10 cellular contexts compared by ENCODE assay signal in genomic region chr18:79519751-79520472, GRCh38.
DNase-seq lines count a peak whose midpoint lies in the region; ATAC-seq and TF ChIP-seq lines count a peak whose summit lies in the region.
"Had no signal": no experiment of that assay in that cellular context is flagged by ENCODE, and none has a peak within 500 bp of the region (broad histone marks: within the 10 kb centered on the region; RNA-seq: fewer than 3 reads in every experiment).

No MANE protein-coding gene starts in this region.

- peak overlapping the region; percentile 80 for H3K4me3 Mint-ChIP-seq in T-helper 17 cell
- peak overlapping the region; percentile 68 to 89 (median 82) for H3K4me3 Mint-ChIP-seq in naive B cell

- H3K27ac Mint-ChIP-seq in T-helper 17 cell, result peak overlapping the region; percentile 96
- H3K27ac Mint-ChIP-seq in naive B cell, result peak overlapping the region; percentile 83 to 100 (median 96)

- H3K36me3 Mint-ChIP-seq in T-helper 17 cell (ENCODE audit: low read depth), result no peaks in the 10 kb centered on the region
- peaks cover 0 to 6% of the 10 kb centered on the region in 2 donors for H3K36me3 Mint-ChIP-seq in naive B cell

- no peaks in the 10 kb centered on the region for H3K9me3 ChIP-seq in T-helper 17 cell (ENCODE audit: control insufficient read depth, low read length, poor library complexity, severe bottlenecking)

- H3K4me1 Mint-ChIP-seq in T-helper 17 cell (peaks cover 57% of the 10 kb centered on the region), naive B cell (peaks cover 62 to 79% (median 75%) of the 10 kb centered on the region in 3 donors)

- POLR2A ChIA-PET in BJ (lab: Charles Lee), result no interaction called here

- DNase-seq in BJ (ENCODE audit: low read depth), result no peak
- no peak for DNase-seq in T-helper 17 cell
- DNase-seq in central memory CD4-positive, alpha-beta T cell, result peak; percentile 40
- peak; percentile 60 for DNase-seq in naive B cell
- DNase-seq in NCI-H82 (lab: John Stamatoyannopoulos, UW), result no peak
- DNase-seq: NCI-H1930 had no signal

- TF ChIP-seq CTCF in BJ (IDR thresholded peaks at IDR 0.05; ENCODE audit: insufficient read depth, low read depth, low read length), result 0 out of 2 replicates have a peak, but pooled peaks have one; percentile 1

- H3K27me3 ChIP-seq in BJ (ENCODE audit: control insufficient read depth, insufficient read depth, low read length), result peaks cover 1% of the 10 kb centered on the region; the same call in 1 of the 2 replicates

- ATAC-seq in T-helper 17 cell, result no peak
- ATAC-seq in naive B cell (ENCODE audit: low read depth in 2 of 2), result peak; percentile 20 to 50
- no peak for ATAC-seq in HG03025 (IDR thresholded peaks at IDR 0.05; ENCODE audit: low FRiP score, unreplicated experiment)
- no peak for ATAC-seq in HG03039 (IDR thresholded peaks at IDR 0.05; ENCODE audit: unreplicated experiment)
- ATAC-seq in GM18868 (IDR thresholded peaks at IDR 0.05; ENCODE audit: unreplicated experiment), result no peak
- ATAC-seq: HCT116 had no signal

- no peaks in the 10 kb centered on the region for H3K36me3 ChIP-seq in BJ (ENCODE audit: control insufficient read depth, insufficient read depth, low read length)

- CTCF ChIA-PET in BJ (lab: Yijun Ruan, JAX), result interaction anchor here (1.2 to 1.5 kb wide), 2 partner anchors 13 to 19 kb away, joined by 3 read pairs; no protein-coding TSS in a partner anchor

- no peaks in the 10 kb centered on the region for H3K9me3 Mint-ChIP-seq in naive B cell

- no peaks in the 10 kb centered on the region for H3K27me3 Mint-ChIP-seq in T-helper 17 cell
- H3K27me3 Mint-ChIP-seq in naive B cell, result no peaks in the 10 kb centered on the region

- H3K4me3 ChIP-seq in BJ (ENCODE audit: low read depth, low read length), result no peak overlapping the region

Comparison
In these comparisons a context has a peak if more than half of its experiments do, and no peak if none do; other contexts are left out.
1. DNase-seq: peak in central memory CD4-positive, alpha-beta T cell (single experiment) and naive B cell (single experiment); none in BJ (single experiment), T-helper 17 cell (0 of 3) and NCI-H82 (single experiment).
2. ATAC-seq: peak in naive B cell (2 of 2); none in T-helper 17 cell (single experiment), HG03025 (single experiment), HG03039 (single experiment) and GM18868 (single experiment).